30 cellular contexts compared by ENCODE assay signal in the genomic region with DNA sequence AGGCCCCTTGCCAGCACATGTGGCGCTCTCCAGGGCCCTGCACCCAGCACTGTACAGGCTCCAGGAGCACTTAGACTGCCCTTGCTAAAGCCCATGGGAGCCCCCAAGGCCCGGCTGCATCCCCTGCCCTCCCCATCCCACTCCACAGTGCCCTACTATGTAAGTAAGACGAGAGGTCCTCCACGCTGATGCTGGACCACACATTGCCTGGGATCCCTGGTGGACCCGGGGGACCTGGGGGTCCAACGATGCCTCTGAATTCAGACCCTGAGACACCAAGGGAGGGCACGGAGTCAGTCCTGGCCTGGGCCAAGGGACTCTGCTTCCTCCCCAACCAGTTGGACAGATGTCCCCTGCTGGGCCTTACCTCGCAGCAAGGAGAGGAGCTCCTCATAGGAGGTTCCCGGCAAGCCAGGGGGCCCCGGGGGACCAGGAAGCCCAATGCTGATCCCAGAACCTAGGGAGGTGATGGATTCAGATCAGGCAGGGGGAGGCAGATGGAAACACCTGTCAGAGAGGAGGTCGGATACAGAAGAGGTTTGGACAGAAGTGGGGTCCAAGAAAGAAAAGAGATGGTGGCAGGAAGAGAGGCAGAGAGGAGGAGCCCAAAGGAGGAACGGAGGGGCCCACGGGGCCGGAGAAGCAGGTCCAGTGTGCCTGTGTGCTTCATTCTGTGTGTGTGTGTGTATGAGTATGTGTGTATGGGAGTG. TPM values are rescaled to one million over a fixed set of nuclear protein-coding genes. Genes with fewer than 3 reads are reported as not detected.
A peak's percentile ranks its signal among the peaks of the same experiment; 100 is the strongest.
DNase-seq lines count a peak whose midpoint lies in the region; ATAC-seq, FAIRE-seq and TF ChIP-seq lines count a peak whose summit lies in the region.
"Had no signal": no experiment of that assay in that cellular context is flagged by ENCODE, and none has a peak within 500 bp of the region (broad histone marks: within the 10 kb centered on the region; RNA-seq: fewer than 3 reads in every experiment).

No MANE protein-coding gene starts in this region.

- H2AK5ac ChIP-seq in neuronal stem cell (ENCODE audit: low read depth, low read length): peak overlapping the region; percentile 76

- H3K23ac ChIP-seq in neuronal stem cell (ENCODE audit: low read depth, low read length, poor library complexity): no peak overlapping the region

- H3K4me2 ChIP-seq in HCT116 (ENCODE audit: low read length) (no peak overlapping the region), neuronal stem cell (ENCODE audit: insufficient read depth, low read length, poor library complexity, severe bottlenecking) (no peak overlapping the region)
- H3K4me2 ChIP-seq: BLaER1 treated with 17β-estradiol and CSF1 and Interleukin-3, amounts not matched to agents 10 nM and 100 nM; KMS-11 had no signal

- H3K27ac ChIP-seq in HCT116 (ENCODE audit: low read depth, low read length): no peak overlapping the region
- no peak overlapping the region for H3K27ac ChIP-seq in neuronal stem cell (replicated peaks; ENCODE audit: low read length)
- H3K27ac ChIP-seq: BLaER1 treated with 17β-estradiol and CSF1 and Interleukin-3, amounts not matched to agents 10 nM and 100 nM; cardiac muscle cell; colonic mucosa; GM23248; KMS-11; prostate gland; right lobe of liver; tibial nerve had no signal

- H2BK5ac ChIP-seq in neuronal stem cell (ENCODE audit: low read length): peak overlapping the region; percentile 76

- no CpG with 5 or more reads among the region's 14 CpGs for WGBS in neuronal stem cell (ENCODE audit: extremely low coverage in 2 of 2, insufficient read length in 2 of 2, insufficient replicate concordance in 1 of 2), 2 donors

- H2BK120ac ChIP-seq in neuronal stem cell (ENCODE audit: low read depth, low read length): no peak overlapping the region

- POLR2A ChIA-PET in HCT116 (lab: Charles Lee): no interaction called here

- TF ChIP-seq CTCF in GM10266 (IDR thresholded peaks at IDR 0.05; ENCODE audit: control insufficient read depth, insufficient read depth, low read depth, missing control alignments): no peak
- TF ChIP-seq CTCF in HCT116 (IDR thresholded peaks at IDR 0.05 in 2 of 3, conservative IDR thresholded peaks at IDR 0.05 in 1 of 3; ENCODE audit: borderline replicate concordance in 1 of 3, insufficient read depth in 1 of 3, low read depth in 2 of 3, low read length in 2 of 3): no peak

- intact Hi-C loops in HCT116 (cut with micrococcal nuclease): no loop called here

- H3K18ac ChIP-seq in neuronal stem cell (ENCODE audit: low read length): peak overlapping the region; percentile 92

- H3K9ac ChIP-seq in HCT116 (ENCODE audit: low read length) (no peak overlapping the region), neuronal stem cell (ENCODE audit: low read depth, low read length, poor library complexity) (peak overlapping the region; percentile 3)
- H3K9ac ChIP-seq: BLaER1 treated with 17β-estradiol and CSF1 and Interleukin-3, amounts not matched to agents 10 nM and 100 nM; GM23248; KMS-11 had no signal

- no peak for TF ChIP-seq RAD21 in HCT116 (IDR thresholded peaks at IDR 0.05; ENCODE audit: low read depth)

- H3K4me1 ChIP-seq in HCT116 (ENCODE audit: control insufficient read depth in 1 of 2, insufficient read depth in 2 of 2, low read length in 2 of 2) (no peaks in the 10 kb centered on the region), neuronal stem cell (ENCODE audit: control insufficient read depth in 2 of 2, insufficient read depth in 1 of 2, low read depth in 1 of 2, low read length in 2 of 2) (peaks cover 3 to 25% of the 10 kb centered on the region in 2 donors)
- H3K4me1 ChIP-seq: BLaER1 treated with 17β-estradiol and CSF1 and Interleukin-3, amounts not matched to agents 10 nM and 100 nM; colonic mucosa; prostate gland; right lobe of liver; tibial nerve had no signal

- peak; percentile 13; the same call in 1 of the 2 replicates for ATAC-seq in HCT116
- ATAC-seq in GM21528 (IDR thresholded peaks at IDR 0.05; ENCODE audit: low FRiP score, unreplicated experiment): no peak
- ATAC-seq: naive thymus-derived CD8-positive, alpha-beta T cell; SK-N-SH treated with all-trans-retinoic acid at 6 μM for 48 hours had no signal

- H4K20me1 ChIP-seq in HCT116 (ENCODE audit: insufficient read depth): no peaks in the 10 kb centered on the region

- H3K14ac ChIP-seq in neuronal stem cell (ENCODE audit: low read length): no peak overlapping the region

- H2BK15ac ChIP-seq in neuronal stem cell (ENCODE audit: low read length): peak overlapping the region; percentile 21

- no peaks in the 10 kb centered on the region for H3K9me3 ChIP-seq in HCT116 (ENCODE audit: control insufficient read depth in 1 of 2, insufficient read depth in 1 of 2, low read depth in 1 of 2, low read length in 2 of 2)
- no peaks in the 10 kb centered on the region for H3K9me3 ChIP-seq in neuronal stem cell (replicated peaks in 1 of 2; ENCODE audit: control insufficient read depth in 2 of 2, insufficient read depth in 1 of 2, low read depth in 1 of 2, low read length in 2 of 2)
- H3K9me3 ChIP-seq: BLaER1 treated with 17β-estradiol and CSF1 and Interleukin-3, amounts not matched to agents 10 nM and 100 nM; colonic mucosa; prostate gland; right lobe of liver; tibial nerve had no signal

- H3K9me2 ChIP-seq in HCT116 (ENCODE audit: insufficient read depth): no peaks in the 10 kb centered on the region

- BruUV-seq in HCT116 (replicated peaks; lab: Mats Ljungman, UMichigan): no TSS peak

- no peak overlapping the region for H3K4me3 ChIP-seq in HCT116 (replicated peaks in 1 of 2; ENCODE audit: low read depth in 1 of 2, low read length in 2 of 2)
- H3K4me3 ChIP-seq in neuronal stem cell (ENCODE audit: low read length in 2 of 2): no peak overlapping the region
- H3K4me3 ChIP-seq: BLaER1 treated with 17β-estradiol and CSF1 and Interleukin-3, amounts not matched to agents 10 nM and 100 nM; cardiac muscle cell; colonic mucosa; GM23248; prostate gland; right lobe of liver; tibial nerve had no signal

- H4K91ac ChIP-seq in neuronal stem cell (ENCODE audit: low read depth, low read length, poor library complexity): peak overlapping the region; percentile 59

- no peak overlapping the region for H3K4ac ChIP-seq in neuronal stem cell (ENCODE audit: low read length)

- no peak overlapping the region for H2AFZ ChIP-seq in HCT116 (ENCODE audit: low read depth, low read length, poor library complexity, severe bottlenecking)
- H2AFZ ChIP-seq in neuronal stem cell (ENCODE audit: low read length): no peak overlapping the region
- H2AFZ ChIP-seq: GM23248 had no signal

- DNase-seq in GM10266 (ENCODE audit: extremely low spot score) (peak; percentile 3), HCT116 (ENCODE audit: low read depth, low spot score) (no peak), ecto neural progenitor cell (ENCODE audit: low spot score) (peak; percentile 43), neuronal stem cell (ENCODE audit: low spot score) (no peak), NCI-H146 treated with DMSO at 0.1 percent for 48 hours (lab: John Stamatoyannopoulos, UW; ENCODE audit: unreplicated experiment) (no peak), GM12892 (ENCODE audit: insufficient read length) (no peak)
- DNase-seq: activated CD4-positive, alpha-beta T cell treated with anti-CD3 and anti-CD28 coated beads, Interleukin-2, amount 50 U/mL, for 4 hours; colonic mucosa; DMS153; effector CD8-positive, alpha-beta T cell; GM23248; islet precursor cell; MM.1S; naive thymus-derived CD8-positive, alpha-beta T cell; NCI-H2029 treated with DMSO at 0.1 percent for 48 hours; NCI-H524 treated with DMSO at 0.1 percent for 48 hours; occipital lobe; PC-3; right lobe of liver; Right ventricle myocardium superior; stimulated activated CD4-positive, alpha-beta T cell treated with anti-CD3 and anti-CD28 coated beads, Interleukin-4, amount 100 ng/mL, for 1 hour; T-helper 17 cell had no signal

- no peaks in the 10 kb centered on the region for H3K79me2 ChIP-seq in HCT116 (ENCODE audit: insufficient read depth, low read length)

- no peaks in the 10 kb centered on the region for H3K79me1 ChIP-seq in neuronal stem cell (ENCODE audit: low read depth, low read length)

- H3K36me3 ChIP-seq in HCT116 (ENCODE audit: control insufficient read depth in 1 of 2, insufficient read depth in 2 of 2, low read length in 2 of 2): peaks cover 6 to 17% of the 10 kb centered on the region in 2 experiments; a peak in 2 of 4 replicates
- H3K36me3 ChIP-seq in neuronal stem cell (replicated peaks in 1 of 2; ENCODE audit: control insufficient read depth in 2 of 2, insufficient read depth in 2 of 2, low read length in 2 of 2): peaks cover 0 to 3% of the 10 kb centered on the region in 2 donors
- H3K36me3 ChIP-seq: cardiac muscle cell, colonic mucosa, prostate gland, right lobe of liver had no signal

- H2BK12ac ChIP-seq in neuronal stem cell (ENCODE audit: low read length): no peak overlapping the region

- no peak for TF ChIP-seq POLR2A in HCT116 (IDR thresholded peaks at IDR 0.05; ENCODE audit: borderline replicate concordance, extremely low read depth, insufficient read depth, insufficient read length)
- TF ChIP-seq POLR2A in GM12892 (IDR thresholded peaks at IDR 0.05; ENCODE audit: low read depth, low read length): no peak

- RAD21 ChIA-PET in HCT116 (lab: Charles Lee; ENCODE audit: low non-redundant PET in 1 of 2, low total read pairs in 2 of 2, uncharacterized antibody in 2 of 2, unreplicated experiment in 2 of 2): no interaction called here

- FAIRE-seq in GM12892 (lab: Jason Lieb, UNC): no peak
- FAIRE-seq: astrocyte had no signal

- no peaks in the 10 kb centered on the region for H3K27me3 ChIP-seq in HCT116 (ENCODE audit: insufficient read depth, low read length)
- H3K27me3 ChIP-seq in neuronal stem cell (ENCODE audit: control insufficient read depth in 3 of 3, insufficient read depth in 3 of 3, low read depth in 1 of 3, low read length in 3 of 3): no peaks in the 10 kb centered on the region
- H3K27me3 ChIP-seq: BLaER1 treated with 17β-estradiol and CSF1 and Interleukin-3, amounts not matched to agents 10 nM and 100 nM; cardiac muscle cell; colonic mucosa; right lobe of liver; tibial nerve had no signal

- H4K8ac ChIP-seq in neuronal stem cell (ENCODE audit: low read depth, low read length): peak overlapping the region; percentile 23

- CTCF ChIA-PET in HCT116 (lab: Charles Lee): no interaction called here

RNA-seq across cellular contexts. Expression of a gene that starts 50.4 kb away (rescaled TPM):
- total RNA-seq in HCT116 (2021; ENCODE audit: unreplicated experiment): 3.5 TPM
- 4.1 and 5.1 TPM in 2 replicates for polyA plus RNA-seq in HCT116 (2012)
- polyA plus RNA-seq in neuronal stem cell (2013, experiment 1 of 2): 1.3 TPM
- polyA plus RNA-seq in neuronal stem cell (2013, experiment 2 of 2): 1.2 TPM
- not detected for polyA plus RNA-seq in GM12892 (2012; ENCODE audit: missing spikeins)
- total RNA-seq: cardiac muscle cell; GM23248; naive thymus-derived CD8-positive, alpha-beta T cell; occipital lobe; Right ventricle myocardium superior; T-helper 17 cell had no signal
- polyA plus RNA-seq: naive thymus-derived CD8-positive, alpha-beta T cell had no signal

Comparison
In these comparisons a context has a peak if more than half of its experiments do, and no peak if none do; other contexts are left out.
1. DNase-seq: peak in GM10266 (single experiment) and ecto neural progenitor cell (single experiment); none in HCT116 (single experiment), neuronal stem cell (single experiment), NCI-H146 treated with DMSO at 0.1 percent for 48 hours (single experiment) and GM12892 (single experiment).